Comparison of ENCODE assay signal across 19 cellular contexts in genomic region chr20:16064991-16065707, GRCh38.
DNase-seq lines count a peak whose midpoint lies in the region; ATAC-seq lines count a peak whose summit lies in the region.
"Had no signal": no experiment of that assay in that cellular context is flagged by ENCODE, and none has a peak within 500 bp of the region (broad histone marks: within the 10 kb centered on the region; RNA-seq: fewer than 3 reads in every experiment).

No MANE protein-coding gene starts in this region.

- ATAC-seq in activated CD8-positive, alpha-beta memory T cell treated with anti-CD3 and anti-CD28 coated beads, Interleukin-2, amount 10 ng/mL, durations not matched to agents 7 days and 5 days = no peak
- ATAC-seq: activated naive CD8-positive, alpha-beta T cell treated with anti-CD3 and anti-CD28 coated beads, Interleukin-2, amount 50 U/mL, for 24 hours had no signal

- no peaks in the 10 kb centered on the region for H3K27me3 Mint-ChIP-seq in activated CD8-positive, alpha-beta memory T cell treated with anti-CD3 and anti-CD28 coated beads, Interleukin-2, amount 10 ng/mL, durations not matched to agents 7 days and 5 days
- H3K27me3 Mint-ChIP-seq: activated naive CD8-positive, alpha-beta T cell treated with anti-CD3 and anti-CD28 coated beads, Interleukin-2, amount 50 U/mL, for 24 hours had no signal

- H3K36me3 Mint-ChIP-seq in activated CD8-positive, alpha-beta memory T cell treated with anti-CD3 and anti-CD28 coated beads, Interleukin-2, amount 10 ng/mL, durations not matched to agents 7 days and 5 days = no peaks in the 10 kb centered on the region

- no peak overlapping the region for H3K27ac Mint-ChIP-seq in activated CD8-positive, alpha-beta memory T cell treated with anti-CD3 and anti-CD28 coated beads, Interleukin-2, amount 10 ng/mL, durations not matched to agents 7 days and 5 days
- H3K27ac Mint-ChIP-seq: activated naive CD8-positive, alpha-beta T cell treated with anti-CD3 and anti-CD28 coated beads, Interleukin-2, amount 50 U/mL, for 24 hours; activated T-helper 2 cell treated with anti-CD3 and anti-CD28 coated beads, Interferon-gamma antibody, Interleukin-2, Interleukin-4, amounts not matched to agents 10 μg/mL and 5 μg/mL and 100 μg/mL, durations not matched to agents 14 hours and 24 hours and 36 hours had no signal

- H3K4me1 Mint-ChIP-seq in activated CD8-positive, alpha-beta memory T cell treated with anti-CD3 and anti-CD28 coated beads, Interleukin-2, amount 10 ng/mL, durations not matched to agents 7 days and 5 days = no peaks in the 10 kb centered on the region

- H3K4me3 Mint-ChIP-seq in activated CD8-positive, alpha-beta memory T cell treated with anti-CD3 and anti-CD28 coated beads, Interleukin-2, amount 10 ng/mL, durations not matched to agents 7 days and 5 days = no peak overlapping the region
- H3K4me3 Mint-ChIP-seq: activated naive CD8-positive, alpha-beta T cell treated with anti-CD3 and anti-CD28 coated beads, Interleukin-2, amount 50 U/mL, for 24 hours had no signal

- H3K9me3 Mint-ChIP-seq in activated CD8-positive, alpha-beta memory T cell treated with anti-CD3 and anti-CD28 coated beads, Interleukin-2, amount 10 ng/mL, durations not matched to agents 7 days and 5 days (ENCODE audit: low read depth) = peaks cover 7% of the 10 kb centered on the region

- DNase-seq in NCI-H1417 (lab: John Stamatoyannopoulos, UW) (peak in 2 of 3 experiments; percentile 19 to 62), NCI-H1417 treated with DMSO at 0.1 percent for 48 hours (lab: John Stamatoyannopoulos, UW) (no peak), SK-N-DZ (ENCODE audit: low spot score) (peak; percentile 27), globus pallidus (ENCODE audit: low spot score) (peak; percentile 7), renal cortical epithelial cell (ENCODE audit: low read depth) (peak; percentile 22), pons (ENCODE audit: low spot score) (no peak), SIG-M5 treated with dmso at 0.1 percent for 504 hours (lab: John Stamatoyannopoulos, UW; ENCODE audit: unreplicated experiment) (no peak)
- no peak for DNase-seq in activated CD8-positive, alpha-beta memory T cell treated with anti-CD3 and anti-CD28 coated beads, Interleukin-2, amount 10 ng/mL, durations not matched to agents 7 days and 5 days
- DNase-seq: 8988T; activated CD4-positive, CD25-positive, alpha-beta regulatory T cell treated with anti-CD3 and anti-CD28 coated beads, Interleukin-2, amount 50 U/mL, for 72 hours; activated naive CD8-positive, alpha-beta T cell treated with anti-CD3 and anti-CD28 coated beads, Interleukin-2, amount 50 U/mL, for 24 hours; C1 segment of cervical spinal cord; left ventricle myocardium inferior; NCI-H1436 treated with DMSO at 0.1 percent for 48 hours; NCI-H2227 treated with DMSO at 0.1 percent for 48 hours; Peyer's patch; stimulated activated CD4-positive, alpha-beta T cell treated with anti-CD3 and anti-CD28 coated beads, Interleukin-4, amount 100 ng/mL, for 4 hours; uterus had no signal

- CTCF ChIA-PET in activated CD8-positive, alpha-beta memory T cell treated with anti-CD3 and anti-CD28 coated beads, Interleukin-2, amount 10 ng/mL, durations not matched to agents 7 days and 5 days (lab: Charles Lee) = no interaction called here

Comparison
In these comparisons a context has a peak if more than half of its experiments do, and no peak if none do; other contexts are left out.
1. DNase-seq: peak in NCI-H1417 (2 of 3), SK-N-DZ (single experiment), globus pallidus (single experiment) and renal cortical epithelial cell (single experiment); none in NCI-H1417 treated with DMSO at 0.1 percent for 48 hours (single experiment), activated CD8-positive, alpha-beta memory T cell treated with anti-CD3 and anti-CD28 coated beads, Interleukin-2, amount 10 ng/mL, durations not matched to agents 7 days and 5 days (single experiment), pons (single experiment) and SIG-M5 treated with dmso at 0.1 percent for 504 hours (single experiment).